ENCODE assay signal across 10 cellular contexts in the genomic region with DNA sequence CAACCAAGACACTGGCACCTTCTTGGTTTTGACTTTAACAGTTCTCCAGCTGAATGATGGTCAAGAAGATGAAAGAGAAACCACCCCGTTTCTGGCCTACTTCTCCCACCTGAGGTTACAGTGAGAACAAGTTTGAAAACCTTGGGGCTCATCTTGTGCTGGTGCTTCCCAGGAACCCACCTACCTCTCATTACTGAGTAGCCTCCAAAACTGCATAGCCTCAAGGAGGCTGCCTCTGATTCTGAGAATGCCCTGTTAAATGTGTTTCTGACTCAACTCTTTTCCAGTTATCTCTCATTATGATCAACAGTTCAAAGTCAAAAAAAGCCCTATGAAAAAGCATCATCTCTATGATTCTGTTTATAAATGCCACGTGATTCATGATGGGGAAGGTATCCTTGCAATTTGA.
DNase-seq lines count a peak whose midpoint lies in the region; ATAC-seq, FAIRE-seq and TF ChIP-seq lines count a peak whose summit lies in the region.
"Had no signal": no experiment of that assay in that cellular context is flagged by ENCODE, and none has a peak within 500 bp of the region (broad histone marks: within the 10 kb centered on the region; RNA-seq: fewer than 3 reads in every experiment).

No MANE protein-coding gene starts in this region.

- no peak overlapping the region for H3K4me3 ChIP-seq in CD4-positive, alpha-beta memory T cell (ENCODE audit: low read length in 2 of 2)

- POLR2A ChIA-PET in CD4-positive, alpha-beta memory T cell (lab: Charles Lee; ENCODE audit: partially characterized antibody): no interaction called here

- no peaks in the 10 kb centered on the region for H3K36me3 Mint-ChIP-seq in CD4-positive, alpha-beta memory T cell
- peaks cover 0 to 3% of the 10 kb centered on the region in 2 donors for H3K36me3 Mint-ChIP-seq in CD14-positive monocyte

- DNase-seq in GM12892 (ENCODE audit: insufficient read length) (peak; percentile 17), anterior cingulate cortex (lab: John Stamatoyannopoulos, UW) (no peak), NCI-H1694 (lab: John Stamatoyannopoulos, UW) (no peak), CD14-positive monocyte (ENCODE audit: low spot score) (no peak)
- DNase-seq in CD4-positive, alpha-beta memory T cell: no peak
- DNase-seq: NCI-H1048 had no signal

- no peak overlapping the region for H3K4me3 Mint-ChIP-seq in CD4-positive, alpha-beta memory T cell
- no peak overlapping the region for H3K4me3 Mint-ChIP-seq in CD14-positive monocyte

- ATAC-seq in GM18909 (IDR thresholded peaks at IDR 0.05; ENCODE audit: poor library complexity, unreplicated experiment): peak; percentile 83
- ATAC-seq in GM21786 (IDR thresholded peaks at IDR 0.05; ENCODE audit: unreplicated experiment): peak; percentile 87
- peak; percentile 80 for ATAC-seq in HG03432 (IDR thresholded peaks at IDR 0.05; ENCODE audit: unreplicated experiment)

- peaks cover 10 to 15% of the 10 kb centered on the region in 2 donors for H3K27me3 Mint-ChIP-seq in CD4-positive, alpha-beta memory T cell
- no peaks in the 10 kb centered on the region for H3K27me3 Mint-ChIP-seq in CD14-positive monocyte (ENCODE audit: low read depth in 3 of 3)

- TF ChIP-seq POLR2A in GM12892 (IDR thresholded peaks at IDR 0.05; ENCODE audit: low read depth, low read length): no peak

- FAIRE-seq in GM12892 (lab: Jason Lieb, UNC): peak; percentile 93

- H3K27ac ChIP-seq in CD4-positive, alpha-beta memory T cell (ENCODE audit: low read depth, low read length): no peak overlapping the region

- intact Hi-C loops in CD4-positive, alpha-beta memory T cell (cut with micrococcal nuclease): no loop called here
- intact Hi-C loops in CD14-positive monocyte (cut with micrococcal nuclease): no loop called here

- H3K27me3 ChIP-seq in CD4-positive, alpha-beta memory T cell (ENCODE audit: insufficient read depth, low read length): no peaks in the 10 kb centered on the region

- no peak overlapping the region for H3K27ac Mint-ChIP-seq in CD4-positive, alpha-beta memory T cell
- H3K27ac Mint-ChIP-seq in CD14-positive monocyte: no peak overlapping the region
- H3K27ac Mint-ChIP-seq: activated T-helper 2 cell treated with anti-CD3 and anti-CD28 coated beads, Interferon-gamma antibody, Interleukin-2, Interleukin-4, amounts not matched to agents 10 μg/mL and 5 μg/mL and 100 μg/mL, durations not matched to agents 14 hours and 24 hours and 36 hours had no signal

- peaks cover 0 to 6% (median 3%) of the 10 kb centered on the region in 4 donors for H3K4me1 Mint-ChIP-seq in CD4-positive, alpha-beta memory T cell
- peaks cover 3% of the 10 kb centered on the region for H3K4me1 Mint-ChIP-seq in CD14-positive monocyte

- no peaks in the 10 kb centered on the region for H3K36me3 ChIP-seq in CD4-positive, alpha-beta memory T cell (ENCODE audit: insufficient read depth, low read length)

- no peak for TF ChIP-seq CTCF in CD14-positive monocyte (IDR thresholded peaks at IDR 0.05)

- CTCF ChIA-PET in CD4-positive, alpha-beta memory T cell (lab: Charles Lee; ENCODE audit: partially characterized antibody): interaction anchor here (1.0 to 1.2 kb wide), 2 partner anchors 9 to 22 kb away, joined by 3 read pairs; no protein-coding TSS in a partner anchor

- H3K9me3 Mint-ChIP-seq in CD4-positive, alpha-beta memory T cell: peaks cover 0 to 2% (median 0%) of the 10 kb centered on the region in 8 donors
- peaks cover 0 to 2% (median 0%) of the 10 kb centered on the region in 7 donors for H3K9me3 Mint-ChIP-seq in CD14-positive monocyte
- H3K9me3 Mint-ChIP-seq: activated T-helper 2 cell treated with anti-CD3 and anti-CD28 coated beads, Interferon-gamma antibody, Interleukin-2, Interleukin-4, amounts not matched to agents 10 μg/mL and 5 μg/mL and 100 μg/mL, durations not matched to agents 14 hours and 24 hours and 36 hours had no signal

- H3K9me3 ChIP-seq in CD4-positive, alpha-beta memory T cell (ENCODE audit: control insufficient read depth in 1 of 2, low read length in 2 of 2): no peaks in the 10 kb centered on the region

- no peaks in the 10 kb centered on the region for H3K4me1 ChIP-seq in CD4-positive, alpha-beta memory T cell (ENCODE audit: insufficient read depth, low read length)
